8 cellular contexts compared by ENCODE assay signal in genomic region chr3:50550079-50550736, GRCh38. TPM values are rescaled to one million over a fixed set of nuclear protein-coding genes. Genes with fewer than 3 reads are reported as not detected.
DNase-seq lines count a peak whose midpoint lies in the region; ATAC-seq lines count a peak whose summit lies in the region.

No MANE protein-coding gene starts in this region.

- H3K9me3 Mint-ChIP-seq in effector memory CD8-positive, alpha-beta T cell: no peaks in the 10 kb centered on the region

- peak overlapping the region in 1 of 2 donors; percentile 4 for H3K27ac Mint-ChIP-seq in effector memory CD8-positive, alpha-beta T cell

- DNase-seq in NCI-H2081 (lab: John Stamatoyannopoulos, UW): peak; percentile 14 to 36
- no peak for DNase-seq in NCI-H2081 treated with DMSO at 0.1 percent for 48 hours (lab: John Stamatoyannopoulos, UW)
- DNase-seq in NCI-H1092 treated with DMSO at 0.1 percent for 48 hours (lab: John Stamatoyannopoulos, UW): peak; percentile 46
- DNase-seq in activated CD4-positive, alpha-beta T cell treated with anti-CD3 and anti-CD28 coated beads, Interleukin-2, amount 50 U/mL, for 48 hours: peak; percentile 76 to 81
- peak; percentile 67 to 71 (median 69) for DNase-seq in effector memory CD8-positive, alpha-beta T cell
- peak; percentile 58 for DNase-seq in myocyte (ENCODE audit: low read depth)
- DNase-seq in substantia nigra (lab: John Stamatoyannopoulos, UW): peak in 28 of 49 donors; percentile 4 to 53 (median 13)

- ATAC-seq in effector memory CD8-positive, alpha-beta T cell (replicated peaks): peak; percentile 80
- ATAC-seq in HG03097 (IDR thresholded peaks at IDR 0.05; ENCODE audit: low FRiP score, unreplicated experiment): no peak

- H3K4me3 Mint-ChIP-seq in effector memory CD8-positive, alpha-beta T cell: no peak overlapping the region

- no peak overlapping the region for H3K27ac ChIP-seq in substantia nigra (ENCODE audit: low read depth, low read length, poor library complexity, severe bottlenecking)

- no peaks in the 10 kb centered on the region for H3K27me3 Mint-ChIP-seq in effector memory CD8-positive, alpha-beta T cell

- peaks cover 5% of the 10 kb centered on the region for H3K36me3 Mint-ChIP-seq in effector memory CD8-positive, alpha-beta T cell (ENCODE audit: insufficient read depth)

- peaks cover 10 to 14% of the 10 kb centered on the region in 2 donors for H3K4me1 Mint-ChIP-seq in effector memory CD8-positive, alpha-beta T cell (ENCODE audit: low read depth in 2 of 2)

RNA-seq across cellular contexts. Expression of gene C3orf18, which starts 17.3 kb away (rescaled TPM):
- 14.0 and 18.6 TPM in 2 replicates for total RNA-seq in myocyte
- polyA plus RNA-seq in myocyte (2012): 19.0 TPM

RNA-seq across cellular contexts. Expression of gene HEMK1, which starts 19.1 kb away (rescaled TPM):
- total RNA-seq in myocyte: 6.2 and 9.7 TPM in 2 replicates
- polyA plus RNA-seq in myocyte (2012): 14.3 TPM

RNA-seq across cellular contexts. Expression of gene CACNA2D2, which starts 46.8 kb away (rescaled TPM):
- total RNA-seq in myocyte: not detected in 2 replicates
- 0.37 TPM for polyA plus RNA-seq in myocyte (2012)
